8 cellular contexts compared by ENCODE assay signal in genomic region chr12:57460457-57461325, GRCh38. TPM values are rescaled to one million over a fixed set of nuclear protein-coding genes. Genes with fewer than 3 reads are reported as not detected.
DNase-seq lines count a peak whose midpoint lies in the region; ATAC-seq, FAIRE-seq and TF ChIP-seq lines count a peak whose summit lies in the region.

No MANE protein-coding gene starts in this region.

- CTCF ChIA-PET in activated naive CD4-positive, alpha-beta T cell treated with anti-CD3 and anti-CD28 coated beads, Interleukin-2, amount 10 ng/mL, durations not matched to agents 7 days and 5 days (lab: Charles Lee), result interaction anchor here (1.0 to 7.5 kb wide), 5 partner anchors 9 to 160 kb away, joined by 3 to 67 read pairs (median 4); no protein-coding TSS in a partner anchor
- CTCF ChIA-PET in HepG2 (lab: Yijun Ruan, JAX; ENCODE audit: low intra/inter-chr PET ratio, low total read pairs), result interaction anchor here (0.5 kb wide), 1 partner anchor 179 kb away, joined by 3 read pairs; no protein-coding TSS in a partner anchor

- H3K27ac ChIP-seq in HepG2 (ENCODE audit: extremely low read length, insufficient read depth, low read length), result no peak overlapping the region

- H3K4me1 ChIP-seq in HepG2 (ENCODE audit: insufficient read depth, low read length), result peaks cover 62% of the 10 kb centered on the region

- peak overlapping the region; percentile 74 for H3K4me3 Mint-ChIP-seq in activated naive CD4-positive, alpha-beta T cell treated with anti-CD3 and anti-CD28 coated beads, Interleukin-2, amount 10 ng/mL, durations not matched to agents 7 days and 5 days
- peak overlapping the region; percentile 94 for H3K4me3 Mint-ChIP-seq in activated naive CD8-positive, alpha-beta T cell
- peak overlapping the region; percentile 93 for H3K4me3 Mint-ChIP-seq in type B pancreatic cell

- no peak for FAIRE-seq in HepG2 (lab: Jason Lieb, UNC)

- DNase-seq in activated naive CD4-positive, alpha-beta T cell treated with anti-CD3 and anti-CD28 coated beads, Interleukin-2, amount 10 ng/mL, durations not matched to agents 7 days and 5 days, result peak; percentile 42
- no peak for DNase-seq in activated naive CD4-positive, alpha-beta T cell (lab: John Stamatoyannopoulos, UW)
- DNase-seq in HepG2 (ENCODE audit: low spot score) (no peak), type B pancreatic cell (ENCODE audit: extremely low spot score, unreplicated experiment) (no peak), NK-92 (lab: John Stamatoyannopoulos, UW; ENCODE audit: unreplicated experiment) (no peak), MV-4-11 (lab: John Stamatoyannopoulos, UW) (no peak)

- H3K9me3 ChIP-seq in HepG2 (ENCODE audit: low read length), result no peaks in the 10 kb centered on the region

- in situ Hi-C loops in HepG2 (cut with HindIII; ENCODE audit: extremely low pct_ligation_motif_present, low pct_unique_long_range_greater_than_20kb), result no loop called here

- TF ChIP-seq RAD21 in HepG2 (CRISPR knock-in tag; IDR thresholded peaks at IDR 0.05), result no peak

- TF ChIP-seq CTCF in HepG2 (CRISPR knock-in tag; IDR thresholded peaks at IDR 0.05) (no peak), type B pancreatic cell (conservative IDR thresholded peaks at IDR 0.05) (peak; percentile 26)

- ATAC-seq in HepG2, result no peak
- ATAC-seq in GM19397 (IDR thresholded peaks at IDR 0.05; ENCODE audit: unreplicated experiment), result no peak

- TF ChIP-seq POLR2A in HepG2 (IDR thresholded peaks at IDR 0.05; ENCODE audit: insufficient read depth in 1 of 2, low read depth in 2 of 2, low read length in 2 of 2), result no peak

- H3K4me2 ChIP-seq in HepG2 (ENCODE audit: low read depth, low read length), result peak overlapping the region; percentile 99

- H3K4me3 ChIP-seq in HepG2 (replicated peaks in 1 of 3; ENCODE audit: insufficient read depth in 1 of 3, low read depth in 2 of 3, low read length in 3 of 3), result peak overlapping the region; percentile 53 to 94 (median 68)

- TF ChIP-seq EP300 in HepG2 (IDR thresholded peaks at IDR 0.05; ENCODE audit: low read depth in 2 of 2, low read length in 2 of 2) (no peak), HepG2 (CRISPR knock-in tag; IDR thresholded peaks at IDR 0.05; ENCODE audit: borderline replicate concordance) (no peak)

- H2AFZ ChIP-seq in HepG2 (ENCODE audit: low read length), result no peak overlapping the region

- peaks cover 67% of the 10 kb centered on the region for H3K4me1 Mint-ChIP-seq in activated naive CD4-positive, alpha-beta T cell treated with anti-CD3 and anti-CD28 coated beads, Interleukin-2, amount 10 ng/mL, durations not matched to agents 7 days and 5 days
- H3K4me1 Mint-ChIP-seq in activated naive CD8-positive, alpha-beta T cell (ENCODE audit: low read depth), result peaks cover 36% of the 10 kb centered on the region
- peaks cover 26% of the 10 kb centered on the region for H3K4me1 Mint-ChIP-seq in type B pancreatic cell (ENCODE audit: unreplicated experiment)

- no peaks in the 10 kb centered on the region for H4K20me1 ChIP-seq in HepG2 (ENCODE audit: insufficient read depth, low read length)

- WGBS in HepG2 (ENCODE audit: low lambda C conversion rate), result 3% methylated on average over 14 of the region's 27 CpGs

- H3K79me2 ChIP-seq in HepG2 (ENCODE audit: insufficient read depth, low read length), result peaks cover 11% of the 10 kb centered on the region

- no peaks in the 10 kb centered on the region for H3K9me3 Mint-ChIP-seq in activated naive CD4-positive, alpha-beta T cell treated with anti-CD3 and anti-CD28 coated beads, Interleukin-2, amount 10 ng/mL, durations not matched to agents 7 days and 5 days
- no peaks in the 10 kb centered on the region for H3K9me3 Mint-ChIP-seq in activated naive CD8-positive, alpha-beta T cell (ENCODE audit: low read depth)
- no peaks in the 10 kb centered on the region for H3K9me3 Mint-ChIP-seq in type B pancreatic cell

- BruUV-seq in HepG2 (replicated peaks; lab: Mats Ljungman, UMichigan), result no TSS peak

- peaks cover 65% of the 10 kb centered on the region for H3K27me3 Mint-ChIP-seq in activated naive CD4-positive, alpha-beta T cell treated with anti-CD3 and anti-CD28 coated beads, Interleukin-2, amount 10 ng/mL, durations not matched to agents 7 days and 5 days
- H3K27me3 Mint-ChIP-seq in activated naive CD8-positive, alpha-beta T cell, result no peaks in the 10 kb centered on the region
- H3K27me3 Mint-ChIP-seq in type B pancreatic cell, result peaks cover 22% of the 10 kb centered on the region

- H3K36me3 Mint-ChIP-seq in activated naive CD4-positive, alpha-beta T cell treated with anti-CD3 and anti-CD28 coated beads, Interleukin-2, amount 10 ng/mL, durations not matched to agents 7 days and 5 days, result no peaks in the 10 kb centered on the region
- H3K36me3 Mint-ChIP-seq in activated naive CD8-positive, alpha-beta T cell, result no peaks in the 10 kb centered on the region
- H3K36me3 Mint-ChIP-seq in type B pancreatic cell, result no peaks in the 10 kb centered on the region

- POLR2A ChIA-PET in HepG2 (lab: Yijun Ruan, JAX), result interaction anchor here (0.6 to 1.0 kb wide), 2 partner anchors 21 to 60 kb away, joined by 3 to 5 read pairs; no protein-coding TSS in a partner anchor

- H3K27me3 ChIP-seq in HepG2 (ENCODE audit: control insufficient read depth in 1 of 2, insufficient read depth in 2 of 2, low read length in 2 of 2), result peaks cover 0 to 24% of the 10 kb centered on the region in 2 experiments; a peak in 2 of 5 replicates

- H3K27ac Mint-ChIP-seq in activated naive CD4-positive, alpha-beta T cell treated with anti-CD3 and anti-CD28 coated beads, Interleukin-2, amount 10 ng/mL, durations not matched to agents 7 days and 5 days, result peak overlapping the region; percentile 9
- peak overlapping the region; percentile 35 for H3K27ac Mint-ChIP-seq in activated naive CD8-positive, alpha-beta T cell
- peak overlapping the region; percentile 90 for H3K27ac Mint-ChIP-seq in type B pancreatic cell

- intact Hi-C loops in HepG2 (cut with micrococcal nuclease; ENCODE audit: unreplicated experiment), result no loop called here

- H3K36me3 ChIP-seq in HepG2 (replicated peaks in 1 of 2; ENCODE audit: control insufficient read depth in 1 of 2, insufficient read depth in 2 of 2, low read length in 2 of 2), result no peaks in the 10 kb centered on the region

- H3K9ac ChIP-seq in HepG2 (ENCODE audit: insufficient read depth, low read depth, low read length), result peak overlapping the region; percentile 34; the same call in 1 of the 2 replicates

RNA-seq across cellular contexts. Expression of gene GLI1, which starts 1.1 kb away (rescaled TPM):
- total RNA-seq in HepG2 (2016; rRNA removed; fragmentation: Illumina TruSeq; extraction: Trizol), result 0.20 TPM in 1 of 2 replicates, not detected in the other
- 0.53 TPM in 1 of 2 replicates, not detected in the other for total RNA-seq in HepG2 (2016; cell fraction: cytosol; rRNA removed; fragmentation: Illumina TruSeq; extraction: Trizol; ENCODE audit: low read depth)
- total RNA-seq in HepG2 (2016; cell fraction: insoluble cytoplasmic fraction; rRNA removed; fragmentation: Illumina TruSeq; extraction: Trizol), result not detected in 2 replicates
- not detected in 2 replicates for total RNA-seq in HepG2 (2016; cell fraction: membrane; rRNA removed; fragmentation: Illumina TruSeq; extraction: Trizol)
- not detected in 2 replicates for total RNA-seq in HepG2 (2016; cell fraction: nucleus; rRNA removed; fragmentation: Illumina TruSeq; extraction: Trizol)
- polyA plus RNA-seq in HepG2 (2011; rRNA removed), result 0.09 and 0.27 TPM in 2 replicates
- polyA plus RNA-seq in HepG2 (2011; cell fraction: cytosol; rRNA removed), result 0.06 and 0.07 TPM in 2 replicates
- 0.33 and 0.42 TPM in 2 replicates for polyA plus RNA-seq in HepG2 (2011; cell fraction: nucleus; rRNA removed)
- polyA plus RNA-seq in HepG2 (2012), result 0.55 TPM in 1 of 2 replicates, not detected in the other
- not detected in 2 replicates for polyA plus RNA-seq in HepG2 (2016; cell fraction: cytosol; fragmentation: Illumina TruSeq; extraction: Trizol; ENCODE audit: low read depth)
- 0.35 TPM in 1 of 2 replicates, not detected in the other for polyA plus RNA-seq in HepG2 (2016; cell fraction: insoluble cytoplasmic fraction; fragmentation: Illumina TruSeq; extraction: Trizol; ENCODE audit: low read depth)
- polyA plus RNA-seq in HepG2 (2016; cell fraction: membrane; fragmentation: Illumina TruSeq; extraction: Trizol; ENCODE audit: low read depth), result not detected in 2 replicates
- polyA plus RNA-seq in HepG2 (2016; cell fraction: nucleus; fragmentation: Illumina TruSeq; extraction: Trizol; ENCODE audit: insufficient read depth, low read depth), result 0.17 and 0.49 TPM in 2 replicates
- 2.5 TPM in 1 of 2 replicates, not detected in the other for polyA minus RNA-seq in HepG2 (2011; rRNA and poly(A)+ RNA removed; ENCODE audit: low replicate concordance)
- not detected in 2 replicates for polyA minus RNA-seq in HepG2 (2011; cell fraction: cytosol; rRNA and poly(A)+ RNA removed)
- polyA minus RNA-seq in HepG2 (2011; cell fraction: nucleus; rRNA and poly(A)+ RNA removed), result not detected in 2 replicates
- 3.5 and 22.7 TPM in 2 replicates for total RNA-seq in type B pancreatic cell (ENCODE audit: low replicate concordance)

RNA-seq across cellular contexts. Expression of gene INHBE, which starts 5.6 kb away (rescaled TPM):
- 6.8 and 17.0 TPM in 2 replicates for total RNA-seq in HepG2 (2016; rRNA removed; fragmentation: Illumina TruSeq; extraction: Trizol)
- 1.4 and 1.9 TPM in 2 replicates for total RNA-seq in HepG2 (2016; cell fraction: cytosol; rRNA removed; fragmentation: Illumina TruSeq; extraction: Trizol; ENCODE audit: low read depth)
- total RNA-seq in HepG2 (2016; cell fraction: insoluble cytoplasmic fraction; rRNA removed; fragmentation: Illumina TruSeq; extraction: Trizol), result 8.0 and 15.5 TPM in 2 replicates
- total RNA-seq in HepG2 (2016; cell fraction: membrane; rRNA removed; fragmentation: Illumina TruSeq; extraction: Trizol), result 3.2 and 3.3 TPM in 2 replicates
- 11.2 and 13.1 TPM in 2 replicates for total RNA-seq in HepG2 (2016; cell fraction: nucleus; rRNA removed; fragmentation: Illumina TruSeq; extraction: Trizol)
- 32.0 and 55.8 TPM in 2 replicates for polyA plus RNA-seq in HepG2 (2011; rRNA removed)
- polyA plus RNA-seq in HepG2 (2011; cell fraction: cytosol; rRNA removed), result 39.2 and 45.0 TPM in 2 replicates
- polyA plus RNA-seq in HepG2 (2011; cell fraction: nucleus; rRNA removed), result 12.5 and 25.8 TPM in 2 replicates
- 16.9 and 62.2 TPM in 2 replicates for polyA plus RNA-seq in HepG2 (2012)
- polyA plus RNA-seq in HepG2 (2016; cell fraction: cytosol; fragmentation: Illumina TruSeq; extraction: Trizol; ENCODE audit: low read depth), result 0.90 and 1.2 TPM in 2 replicates
- 6.5 and 7.6 TPM in 2 replicates for polyA plus RNA-seq in HepG2 (2016; cell fraction: insoluble cytoplasmic fraction; fragmentation: Illumina TruSeq; extraction: Trizol; ENCODE audit: low read depth)
- 1.8 and 2.0 TPM in 2 replicates for polyA plus RNA-seq in HepG2 (2016; cell fraction: membrane; fragmentation: Illumina TruSeq; extraction: Trizol; ENCODE audit: low read depth)
- 16.9 and 17.1 TPM in 2 replicates for polyA plus RNA-seq in HepG2 (2016; cell fraction: nucleus; fragmentation: Illumina TruSeq; extraction: Trizol; ENCODE audit: insufficient read depth, low read depth)
- 0.51 and 61.0 TPM in 2 replicates for polyA minus RNA-seq in HepG2 (2011; rRNA and poly(A)+ RNA removed; ENCODE audit: low replicate concordance)
- polyA minus RNA-seq in HepG2 (2011; cell fraction: cytosol; rRNA and poly(A)+ RNA removed), result 21.0 and 26.6 TPM in 2 replicates
- polyA minus RNA-seq in HepG2 (2011; cell fraction: nucleus; rRNA and poly(A)+ RNA removed), result 7.1 and 11.4 TPM in 2 replicates
- 0.27 and 0.29 TPM in 2 replicates for total RNA-seq in type B pancreatic cell (ENCODE audit: low replicate concordance)

RNA-seq across cellular contexts. Expression of gene ARHGAP9, which starts 19.0 kb away (rescaled TPM):
- 0.18 TPM in 1 of 2 replicates, not detected in the other for total RNA-seq in HepG2 (2016; rRNA removed; fragmentation: Illumina TruSeq; extraction: Trizol)
- not detected in 2 replicates for total RNA-seq in HepG2 (2016; cell fraction: cytosol; rRNA removed; fragmentation: Illumina TruSeq; extraction: Trizol; ENCODE audit: low read depth)
- total RNA-seq in HepG2 (2016; cell fraction: insoluble cytoplasmic fraction; rRNA removed; fragmentation: Illumina TruSeq; extraction: Trizol), result 0.32 TPM in 1 of 2 replicates, not detected in the other
- total RNA-seq in HepG2 (2016; cell fraction: membrane; rRNA removed; fragmentation: Illumina TruSeq; extraction: Trizol), result not detected in 2 replicates
- not detected in 2 replicates for total RNA-seq in HepG2 (2016; cell fraction: nucleus; rRNA removed; fragmentation: Illumina TruSeq; extraction: Trizol)
- polyA plus RNA-seq in HepG2 (2011; rRNA removed), result 0.95 and 1.2 TPM in 2 replicates
- polyA plus RNA-seq in HepG2 (2011; cell fraction: cytosol; rRNA removed), result 0.33 and 0.40 TPM in 2 replicates
- polyA plus RNA-seq in HepG2 (2011; cell fraction: nucleus; rRNA removed), result 3.1 and 5.5 TPM in 2 replicates
- 0.39 and 0.55 TPM in 2 replicates for polyA plus RNA-seq in HepG2 (2012)
- polyA plus RNA-seq in HepG2 (2016; cell fraction: cytosol; fragmentation: Illumina TruSeq; extraction: Trizol; ENCODE audit: low read depth), result not detected in 2 replicates
- polyA plus RNA-seq in HepG2 (2016; cell fraction: insoluble cytoplasmic fraction; fragmentation: Illumina TruSeq; extraction: Trizol; ENCODE audit: low read depth), result 0.17 TPM in 1 of 2 replicates, not detected in the other
- 0.15 TPM in 1 of 2 replicates, not detected in the other for polyA plus RNA-seq in HepG2 (2016; cell fraction: membrane; fragmentation: Illumina TruSeq; extraction: Trizol; ENCODE audit: low read depth)
- 0.51 and 0.87 TPM in 2 replicates for polyA plus RNA-seq in HepG2 (2016; cell fraction: nucleus; fragmentation: Illumina TruSeq; extraction: Trizol; ENCODE audit: insufficient read depth, low read depth)
- 0.44 TPM in 1 of 2 replicates, not detected in the other for polyA minus RNA-seq in HepG2 (2011; rRNA and poly(A)+ RNA removed; ENCODE audit: low replicate concordance)
- polyA minus RNA-seq in HepG2 (2011; cell fraction: cytosol; rRNA and poly(A)+ RNA removed), result not detected in 2 replicates
- polyA minus RNA-seq in HepG2 (2011; cell fraction: nucleus; rRNA and poly(A)+ RNA removed), result 0.64 and 1.7 TPM in 2 replicates
- 0.52 and 1.8 TPM in 2 replicates for total RNA-seq in type B pancreatic cell (ENCODE audit: low replicate concordance)

RNA-seq across cellular contexts. Expression of gene INHBC, which starts 26.1 kb away (rescaled TPM):
- total RNA-seq in HepG2 (2016; rRNA removed; fragmentation: Illumina TruSeq; extraction: Trizol) (1.5 and 1.8 TPM in 2 replicates), type B pancreatic cell (ENCODE audit: low replicate concordance) (not detected in 2 replicates)
- 0.20 and 0.35 TPM in 2 replicates for total RNA-seq in HepG2 (2016; cell fraction: cytosol; rRNA removed; fragmentation: Illumina TruSeq; extraction: Trizol; ENCODE audit: low read depth)
- total RNA-seq in HepG2 (2016; cell fraction: insoluble cytoplasmic fraction; rRNA removed; fragmentation: Illumina TruSeq; extraction: Trizol), result 1.3 and 1.7 TPM in 2 replicates
- 1.1 TPM in 2 replicates for total RNA-seq in HepG2 (2016; cell fraction: membrane; rRNA removed; fragmentation: Illumina TruSeq; extraction: Trizol)
- total RNA-seq in HepG2 (2016; cell fraction: nucleus; rRNA removed; fragmentation: Illumina TruSeq; extraction: Trizol), result 2.3 and 2.6 TPM in 2 replicates
- 12.7 and 13.8 TPM in 2 replicates for polyA plus RNA-seq in HepG2 (2011; rRNA removed)
- 11.4 and 11.9 TPM in 2 replicates for polyA plus RNA-seq in HepG2 (2011; cell fraction: cytosol; rRNA removed)
- 4.8 and 6.4 TPM in 2 replicates for polyA plus RNA-seq in HepG2 (2011; cell fraction: nucleus; rRNA removed)
- 2.3 and 4.2 TPM in 2 replicates for polyA plus RNA-seq in HepG2 (2012)
- 0.35 and 0.46 TPM in 2 replicates for polyA plus RNA-seq in HepG2 (2016; cell fraction: cytosol; fragmentation: Illumina TruSeq; extraction: Trizol; ENCODE audit: low read depth)
- 3.2 and 3.3 TPM in 2 replicates for polyA plus RNA-seq in HepG2 (2016; cell fraction: insoluble cytoplasmic fraction; fragmentation: Illumina TruSeq; extraction: Trizol; ENCODE audit: low read depth)
- polyA plus RNA-seq in HepG2 (2016; cell fraction: membrane; fragmentation: Illumina TruSeq; extraction: Trizol; ENCODE audit: low read depth), result 1.3 and 1.4 TPM in 2 replicates
- polyA plus RNA-seq in HepG2 (2016; cell fraction: nucleus; fragmentation: Illumina TruSeq; extraction: Trizol; ENCODE audit: insufficient read depth, low read depth), result 4.0 and 4.8 TPM in 2 replicates
- polyA minus RNA-seq in HepG2 (2011; rRNA and poly(A)+ RNA removed; ENCODE audit: low replicate concordance), result 0.16 and 20.9 TPM in 2 replicates
- 4.8 and 4.9 TPM in 2 replicates for polyA minus RNA-seq in HepG2 (2011; cell fraction: cytosol; rRNA and poly(A)+ RNA removed)
- 5.0 and 6.3 TPM in 2 replicates for polyA minus RNA-seq in HepG2 (2011; cell fraction: nucleus; rRNA and poly(A)+ RNA removed)

RNA-seq across cellular contexts. Expression of gene MARS1, which starts 27.2 kb away (rescaled TPM):
- total RNA-seq in HepG2 (2016; rRNA removed; fragmentation: Illumina TruSeq; extraction: Trizol) (177 and 181 TPM in 2 replicates), type B pancreatic cell (ENCODE audit: low replicate concordance) (200 and 211 TPM in 2 replicates)
- total RNA-seq in HepG2 (2016; cell fraction: cytosol; rRNA removed; fragmentation: Illumina TruSeq; extraction: Trizol; ENCODE audit: low read depth), result 69.2 and 77.6 TPM in 2 replicates
- total RNA-seq in HepG2 (2016; cell fraction: insoluble cytoplasmic fraction; rRNA removed; fragmentation: Illumina TruSeq; extraction: Trizol), result 178 and 182 TPM in 2 replicates
- total RNA-seq in HepG2 (2016; cell fraction: membrane; rRNA removed; fragmentation: Illumina TruSeq; extraction: Trizol), result 116 and 124 TPM in 2 replicates
- total RNA-seq in HepG2 (2016; cell fraction: nucleus; rRNA removed; fragmentation: Illumina TruSeq; extraction: Trizol), result 147 and 177 TPM in 2 replicates
- polyA plus RNA-seq in HepG2 (2011; rRNA removed), result 115 and 167 TPM in 2 replicates
- 90.1 and 98.7 TPM in 2 replicates for polyA plus RNA-seq in HepG2 (2011; cell fraction: cytosol; rRNA removed)
- polyA plus RNA-seq in HepG2 (2011; cell fraction: nucleus; rRNA removed), result 450 and 538 TPM in 2 replicates
- 160 and 209 TPM in 2 replicates for polyA plus RNA-seq in HepG2 (2012)
- polyA plus RNA-seq in HepG2 (2016; cell fraction: cytosol; fragmentation: Illumina TruSeq; extraction: Trizol; ENCODE audit: low read depth), result 68.2 and 75.1 TPM in 2 replicates
- 150 and 162 TPM in 2 replicates for polyA plus RNA-seq in HepG2 (2016; cell fraction: insoluble cytoplasmic fraction; fragmentation: Illumina TruSeq; extraction: Trizol; ENCODE audit: low read depth)
- polyA plus RNA-seq in HepG2 (2016; cell fraction: membrane; fragmentation: Illumina TruSeq; extraction: Trizol; ENCODE audit: low read depth), result 87.9 and 114 TPM in 2 replicates
- polyA plus RNA-seq in HepG2 (2016; cell fraction: nucleus; fragmentation: Illumina TruSeq; extraction: Trizol; ENCODE audit: insufficient read depth, low read depth), result 239 and 240 TPM in 2 replicates
- polyA minus RNA-seq in HepG2 (2011; rRNA and poly(A)+ RNA removed; ENCODE audit: low replicate concordance), result 242 and 269 TPM in 2 replicates
- 76.3 and 117 TPM in 2 replicates for polyA minus RNA-seq in HepG2 (2011; cell fraction: cytosol; rRNA and poly(A)+ RNA removed)
- polyA minus RNA-seq in HepG2 (2011; cell fraction: nucleus; rRNA and poly(A)+ RNA removed), result 213 and 244 TPM in 2 replicates

Comparison
In these comparisons a context has a peak if more than half of its experiments do, and no peak if none do; other contexts are left out.
1. H3K27ac Mint-ChIP-seq: peak in every context shown above with its lines; median percentile 90 in type B pancreatic cell; 35 in activated naive CD8-positive, alpha-beta T cell; 9 in activated naive CD4-positive, alpha-beta T cell treated with anti-CD3 and anti-CD28 coated beads, Interleukin-2, amount 10 ng/mL, durations not matched to agents 7 days and 5 days.